10 cellular contexts compared by ENCODE assay signal in the genomic region with DNA sequence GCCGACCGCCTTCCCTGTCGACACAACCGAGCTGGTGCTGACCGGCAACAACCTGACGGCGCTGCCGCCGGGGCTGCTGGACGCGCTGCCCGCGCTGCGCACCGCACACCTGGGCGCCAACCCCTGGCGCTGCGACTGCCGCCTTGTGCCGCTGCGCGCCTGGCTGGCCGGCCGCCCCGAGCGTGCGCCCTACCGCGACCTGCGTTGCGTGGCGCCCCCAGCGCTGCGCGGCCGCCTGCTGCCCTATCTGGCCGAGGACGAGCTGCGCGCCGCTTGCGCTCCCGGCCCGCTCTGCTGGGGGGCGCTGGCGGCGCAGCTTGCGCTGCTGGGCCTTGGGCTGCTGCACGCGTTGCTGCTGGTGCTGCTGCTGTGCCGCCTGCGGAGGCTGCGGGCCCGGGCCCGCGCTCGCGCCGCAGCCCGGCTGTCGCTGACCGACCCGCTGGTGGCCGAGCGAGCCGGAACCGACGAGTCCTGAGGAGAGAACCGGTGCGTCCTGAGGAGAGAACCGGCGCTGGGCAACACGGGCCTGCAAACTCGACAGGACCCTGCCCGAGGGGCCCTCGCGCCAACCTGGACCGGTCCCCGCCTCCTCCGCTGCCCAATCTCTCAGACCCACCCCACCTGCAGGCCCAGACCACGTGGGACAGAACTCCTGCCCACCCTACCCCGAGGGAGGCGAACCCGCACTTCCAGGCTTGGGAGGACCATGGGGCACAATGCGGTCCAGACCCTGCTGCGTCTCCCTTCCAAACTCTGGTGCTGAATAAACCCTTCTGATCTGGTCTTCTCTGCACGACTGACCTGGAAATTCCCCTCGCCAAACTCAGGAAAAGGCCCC. TPM values are rescaled to one million over a fixed set of nuclear protein-coding genes. Genes with fewer than 3 reads are reported as not detected.
A peak's percentile ranks its signal among the peaks of the same experiment; 100 is the strongest.
DNase-seq lines count a peak whose midpoint lies in the region; ATAC-seq and TF ChIP-seq lines count a peak whose summit lies in the region.
"Had no signal": no experiment of that assay in that cellular context is flagged by ENCODE, and none has a peak within 500 bp of the region (broad histone marks: within the 10 kb centered on the region; RNA-seq: fewer than 3 reads in every experiment).

No MANE protein-coding gene starts in this region.

- peak overlapping the region; percentile 61 for H3K4me3 Mint-ChIP-seq in activated naive CD4-positive, alpha-beta T cell treated with anti-CD3 and anti-CD28 coated beads, Interleukin-2, amount 50 U/mL, for 24 hours

- peaks cover 12 to 23% (median 20%) of the 10 kb centered on the region in 4 donors for H3K4me1 ChIP-seq in upper lobe of left lung

- TF ChIP-seq EP300 in upper lobe of left lung (IDR thresholded peaks at IDR 0.05), result no peak

- H3K36me3 ChIP-seq in upper lobe of left lung, result peaks cover 0 to 9% (median 3%) of the 10 kb centered on the region in 4 donors

- no peak for TF ChIP-seq POLR2A in upper lobe of left lung (IDR thresholded peaks at IDR 0.05)

- DNase-seq in activated naive CD4-positive, alpha-beta T cell treated with Interleukin-2 at 50 U/mL for 16 hours, result peak; percentile 21
- DNase-seq in activated naive CD4-positive, alpha-beta T cell (lab: John Stamatoyannopoulos, UW), result no peak
- DNase-seq in left kidney (ENCODE audit: low read depth, low spot score) (peak; percentile 80), upper lobe of left lung (peak in 1 of 2 donors; percentile 86), AML-193 (lab: John Stamatoyannopoulos, UW) (no peak), GF-D8 (lab: John Stamatoyannopoulos, UW) (no peak), cerebellum (ENCODE audit: low spot score) (no peak)
- DNase-seq: DND-41 had no signal

- peak overlapping the region in 3 of 4 donors; percentile 29 to 32 (median 29) for H3K4me3 ChIP-seq in upper lobe of left lung

- WGBS in upper lobe of left lung, 2 donors, result 13 to 19% methylated on average over 3 to 25 of the region's 88 CpGs

- peaks cover 2% of the 10 kb centered on the region for H3K36me3 Mint-ChIP-seq in activated naive CD4-positive, alpha-beta T cell treated with anti-CD3 and anti-CD28 coated beads, Interleukin-2, amount 50 U/mL, for 24 hours

- TF ChIP-seq CTCF in upper lobe of left lung (IDR thresholded peaks at IDR 0.05), result peak in 3 of 6 experiments; percentile 22 to 50 (median 37)

- H3K9me3 Mint-ChIP-seq in activated naive CD4-positive, alpha-beta T cell treated with anti-CD3 and anti-CD28 coated beads, Interleukin-2, amount 50 U/mL, for 24 hours, result no peaks in the 10 kb centered on the region

- ATAC-seq in upper lobe of left lung (ENCODE audit: low FRiP score in 2 of 2), result peak in 1 of 2 donors; percentile 14

- peaks cover 28% of the 10 kb centered on the region for H3K27me3 Mint-ChIP-seq in activated naive CD4-positive, alpha-beta T cell treated with anti-CD3 and anti-CD28 coated beads, Interleukin-2, amount 50 U/mL, for 24 hours

- no peak overlapping the region for H3K27ac Mint-ChIP-seq in activated naive CD4-positive, alpha-beta T cell treated with anti-CD3 and anti-CD28 coated beads, Interleukin-2, amount 50 U/mL, for 24 hours

- no peak overlapping the region for H3K27ac ChIP-seq in upper lobe of left lung

- no peaks in the 10 kb centered on the region for H3K9me3 ChIP-seq in upper lobe of left lung

- H3K4me1 Mint-ChIP-seq in activated naive CD4-positive, alpha-beta T cell treated with anti-CD3 and anti-CD28 coated beads, Interleukin-2, amount 50 U/mL, for 24 hours, result peaks cover 14% of the 10 kb centered on the region

- peaks cover 0 to 29% (median 15%) of the 10 kb centered on the region in 4 donors for H3K27me3 ChIP-seq in upper lobe of left lung

RNA-seq across cellular contexts. Expression of a gene that starts 0.9 kb away (rescaled TPM):
- total RNA-seq in upper lobe of left lung, result 10 to 100 TPM in 1 of 6 donors, 1 to 10 TPM in 5; 1.5 to 23.7 (median 6.6) TPM
- total RNA-seq in cerebellum, result 13.7 TPM
- total RNA-seq: RPMI7951 had no signal

RNA-seq across cellular contexts. Expression of a gene that starts 9.9 kb away (rescaled TPM):
- total RNA-seq in upper lobe of left lung, result 10 to 100 TPM in 5 of 6 donors, 1 to 10 TPM in 1; 6.0 to 30.0 (median 17.1) TPM
- total RNA-seq in cerebellum, result 111 TPM

RNA-seq across cellular contexts. Expression of a gene that starts 36.4 kb away (rescaled TPM):
- total RNA-seq in upper lobe of left lung (10 to 100 TPM in 2 of 6 donors, 1 to 10 TPM in 4; 1.0 to 12.2 (median 5.4) TPM), cerebellum (0.64 TPM)
- total RNA-seq: RPMI7951 had no signal

Comparison
In these comparisons a context has a peak if more than half of its experiments do, and no peak if none do; other contexts are left out.
1. DNase-seq: peak in activated naive CD4-positive, alpha-beta T cell treated with Interleukin-2 at 50 U/mL for 16 hours (single experiment) and left kidney (single experiment); none in activated naive CD4-positive, alpha-beta T cell (0 of 4), AML-193 (0 of 2), GF-D8 (single experiment) and cerebellum (single experiment).